ENCODE assay signal across 31 cellular contexts in genomic region chr14:95014036-95014435, GRCh38.
DNase-seq lines count a peak whose midpoint lies in the region; ATAC-seq and TF ChIP-seq lines count a peak whose summit lies in the region.
"Had no signal": no experiment of that assay in that cellular context is flagged by ENCODE, and none has a peak within 500 bp of the region (broad histone marks: within the 10 kb centered on the region; RNA-seq: fewer than 3 reads in every experiment).

No MANE protein-coding gene starts in this region.

- no peak overlapping the region for H3K27ac ChIP-seq in esophagus muscularis mucosa (replicated peaks in 1 of 4)
- no peak overlapping the region for H3K27ac ChIP-seq in lung (ENCODE audit: low read depth in 1 of 2, low read length in 1 of 2)
- H3K27ac ChIP-seq: 22Rv1; A549; BLaER1; BLaER1 treated with 17β-estradiol and CSF1 and Interleukin-3, amounts not matched to agents 10 nM and 100 nM; C4-2B had no signal

- TF ChIP-seq POLR2A in esophagus muscularis mucosa (IDR thresholded peaks at IDR 0.05; ENCODE audit: low read depth): no peak

- H3K4me1 ChIP-seq in esophagus muscularis mucosa: peaks cover 12 to 28% (median 23%) of the 10 kb centered on the region in 4 donors
- peaks cover 1 to 4% of the 10 kb centered on the region in 2 donors for H3K4me1 ChIP-seq in lung (ENCODE audit: control insufficient read depth in 2 of 2, insufficient read depth in 2 of 2, low read length in 2 of 2)
- H3K4me1 ChIP-seq: A549; BE2C; BLaER1; BLaER1 treated with 17β-estradiol and CSF1 and Interleukin-3, amounts not matched to agents 10 nM and 100 nM; Caco-2 had no signal

- 95% methylated on average over 7 of the region's 7 CpGs for WGBS in esophagus muscularis mucosa
- 92 to 96% methylated on average over 7 of the region's 7 CpGs for WGBS in lung, 2 donors

- peak; percentile 60 for DNase-seq in esophagus muscularis mucosa (ENCODE audit: extremely low spot score)
- DNase-seq in lung (ENCODE audit: low spot score): peak; percentile 11
- peak; percentile 72 for DNase-seq in mesenteric fat pad (ENCODE audit: low spot score)
- DNase-seq in dermis blood vessel endothelial cell: no peak
- no peak for DNase-seq in activated T-cell treated with anti-CD3 and anti-CD28 coated beads for 4 hours
- DNase-seq: 8988T; ACHN; AML-193; BE2C; C1 segment of cervical spinal cord; Caco-2; Calu3; CD4-positive, alpha-beta memory T cell; CD4-positive, alpha-beta T cell; CD4-positive, CD25-positive, alpha-beta regulatory T cell; CD8-positive, alpha-beta memory T cell; CD8-positive, alpha-beta T cell; COR-L47; DMS 273 treated with DMSO at 0.1 percent for 48 hours; DMS153; DMS53; DMS79; DMS79 treated with DMSO at 0.1 percent for 48 hours; DND-41; EL had no signal

- H3K9me3 ChIP-seq in esophagus muscularis mucosa: peaks cover 0 to 4% (median 0%) of the 10 kb centered on the region in 4 donors
- H3K9me3 ChIP-seq in lung (ENCODE audit: control insufficient read depth in 2 of 2, insufficient read depth in 1 of 2, low read length in 1 of 2): peaks cover 0 to 7% of the 10 kb centered on the region in 2 donors
- H3K9me3 ChIP-seq: A549, BE2C, BLaER1, Caco-2 had no signal

- H3K27me3 ChIP-seq in esophagus muscularis mucosa: no peaks in the 10 kb centered on the region
- peaks cover 3% of the 10 kb centered on the region for H3K27me3 ChIP-seq in lung (ENCODE audit: control insufficient read depth, insufficient read depth)
- H3K27me3 ChIP-seq: BLaER1; BLaER1 treated with 17β-estradiol and CSF1 and Interleukin-3, amounts not matched to agents 10 nM and 100 nM had no signal

- no peaks in the 10 kb centered on the region for H3K36me3 ChIP-seq in esophagus muscularis mucosa
- H3K36me3 ChIP-seq in lung (ENCODE audit: control insufficient read depth in 2 of 2, insufficient read depth in 2 of 2, low read length in 2 of 2): no peaks in the 10 kb centered on the region
- H3K36me3 ChIP-seq: BE2C; BLaER1; BLaER1 treated with 17β-estradiol and CSF1 and Interleukin-3, amounts not matched to agents 10 nM and 100 nM had no signal

- no peak for TF ChIP-seq CTCF in esophagus muscularis mucosa (IDR thresholded peaks at IDR 0.05)
- TF ChIP-seq CTCF in lung (IDR thresholded peaks at IDR 0.05; ENCODE audit: control extremely low read depth, extremely low read depth): no peak

- no peak overlapping the region for H3K4me3 ChIP-seq in esophagus muscularis mucosa
- no peak overlapping the region for H3K4me3 ChIP-seq in lung
- H3K4me3 ChIP-seq: A549; BLaER1; BLaER1 treated with 17β-estradiol and CSF1 and Interleukin-3, amounts not matched to agents 10 nM and 100 nM had no signal

- intact Hi-C loops in esophagus muscularis mucosa (cut with DNase I): no loop called here

- TF ChIP-seq EP300 in esophagus muscularis mucosa (IDR thresholded peaks at IDR 0.05): no peak

- ATAC-seq in lung (ENCODE audit: insufficient read depth, low FRiP score) (no peak), HG03469 (IDR thresholded peaks at IDR 0.05; ENCODE audit: unreplicated experiment) (no peak)
- ATAC-seq: A549; CD8-positive, alpha-beta T cell had no signal

Comparison
In these comparisons a context has a peak if more than half of its experiments do, and no peak if none do; other contexts are left out.
1. DNase-seq: peak in esophagus muscularis mucosa (single experiment), lung (single experiment) and mesenteric fat pad (single experiment); none in dermis blood vessel endothelial cell (single experiment) and activated T-cell treated with anti-CD3 and anti-CD28 coated beads for 4 hours (single experiment).